In the genomic region with DNA sequence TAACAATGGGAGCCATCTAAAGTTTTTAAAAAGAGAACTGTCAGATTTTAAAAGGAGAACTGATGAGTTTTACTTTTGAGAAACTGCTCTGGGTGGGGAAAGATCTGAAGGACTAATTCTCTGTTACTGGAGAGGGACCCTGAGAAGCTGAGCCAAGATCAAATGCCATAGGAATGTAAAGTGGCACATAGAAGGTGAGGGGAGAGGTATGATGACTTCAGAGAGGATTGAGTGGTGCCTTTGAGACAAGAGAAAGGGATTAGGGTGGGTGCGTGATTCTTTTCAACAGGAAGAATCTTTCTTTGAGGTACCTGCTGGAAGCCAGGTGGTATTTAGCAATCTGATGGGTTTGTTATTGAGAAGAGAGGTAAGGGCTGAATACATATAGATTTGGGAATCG, we compare ENCODE assay signal across 17 cellular contexts. TPM values are rescaled to one million over a fixed set of nuclear protein-coding genes. Genes with fewer than 3 reads are reported as not detected.
DNase-seq lines count a peak whose midpoint lies in the region; ATAC-seq, FAIRE-seq and TF ChIP-seq lines count a peak whose summit lies in the region.
"Had no signal": no experiment of that assay in that cellular context is flagged by ENCODE, and none has a peak within 500 bp of the region (broad histone marks: within the 10 kb centered on the region; RNA-seq: fewer than 3 reads in every experiment).

No MANE protein-coding gene starts in this region.

- no peak overlapping the region for H3K4me3 Mint-ChIP-seq in activated naive CD4-positive, alpha-beta T cell treated with anti-CD3 and anti-CD28 coated beads for 36 hours
- H3K4me3 Mint-ChIP-seq in stimulated activated memory B cell treated with anti-CD40 and anti-IgM and Interleukin-4, amounts not matched to agents 10 μg/mL and 1 μg/mL and 100 μg/mL, for 72 hours: no peak overlapping the region

- no peaks in the 10 kb centered on the region for H3F3A ChIP-seq in Loucy (ENCODE audit: low read depth)

- TF ChIP-seq CTCF in Loucy (conservative IDR thresholded peaks at IDR 0.05; ENCODE audit: low read length): no peak
- TF ChIP-seq CTCF in H1 (IDR thresholded peaks at IDR 0.05; ENCODE audit: control extremely low read depth in 1 of 3, insufficient read depth in 1 of 3, low read depth in 1 of 3, low read length in 3 of 3): no peak
- no peak for TF ChIP-seq CTCF in ascending aorta (IDR thresholded peaks at IDR 0.05)

- intact Hi-C loops in activated naive CD4-positive, alpha-beta T cell treated with anti-CD3 and anti-CD28 coated beads for 36 hours (cut with micrococcal nuclease): no loop called here
- intact Hi-C loops in ascending aorta (cut with DNase I): no loop called here

- H3K4me2 ChIP-seq in Loucy (ENCODE audit: low read depth, low read length, poor library complexity, severe bottlenecking): peak overlapping the region; percentile 98
- peak overlapping the region; percentile 24 to 65; a peak in 3 of 4 replicates for H3K4me2 ChIP-seq in H1 (ENCODE audit: insufficient read depth in 1 of 2, low read depth in 2 of 2, low read length in 2 of 2)
- H3K4me2 ChIP-seq: KMS-11, smooth muscle cell had no signal

- no peaks in the 10 kb centered on the region for H3K27me3 ChIP-seq in Loucy (ENCODE audit: insufficient read depth, low read length, poor library complexity, severe bottlenecking)
- no peaks in the 10 kb centered on the region for H3K27me3 ChIP-seq in H1 (replicated peaks in 1 of 4; ENCODE audit: control insufficient read depth in 3 of 4, extremely low read depth in 1 of 4, insufficient read depth in 3 of 4, low read length in 3 of 4)
- H3K27me3 ChIP-seq in ascending aorta: no peaks in the 10 kb centered on the region
- H3K27me3 ChIP-seq: dorsolateral prefrontal cortex, heart left ventricle, SJCRH30 had no signal

- FAIRE-seq in H1 (lab: Jason Lieb, UNC): no peak
- FAIRE-seq: urothelium cell line had no signal

- H2BK20ac ChIP-seq in H1 (ENCODE audit: low read length): no peak overlapping the region

- no peaks in the 10 kb centered on the region for H3K9me3 ChIP-seq in Loucy (ENCODE audit: insufficient read depth, low read depth, low read length)
- no peaks in the 10 kb centered on the region for H3K9me3 ChIP-seq in H1 (ENCODE audit: insufficient read depth in 2 of 2, low read depth in 1 of 2, low read length in 1 of 2)
- no peaks in the 10 kb centered on the region for H3K9me3 ChIP-seq in ascending aorta
- H3K9me3 ChIP-seq: heart left ventricle, mucosa of descending colon, SJCRH30 had no signal

- peaks cover 3% of the 10 kb centered on the region; the same call in 1 of the 2 replicates for H3K23me2 ChIP-seq in H1 (ENCODE audit: low read depth, low read length)

- H2BK5ac ChIP-seq in H1 (ENCODE audit: low read depth, low read length): no peak overlapping the region

- no peak overlapping the region for H4K91ac ChIP-seq in H1 (replicated peaks; ENCODE audit: insufficient read length, low read length)

- H3K27me3 Mint-ChIP-seq in activated naive CD4-positive, alpha-beta T cell treated with anti-CD3 and anti-CD28 coated beads for 36 hours (ENCODE audit: low read depth): no peaks in the 10 kb centered on the region
- H3K27me3 Mint-ChIP-seq in stimulated activated memory B cell treated with anti-CD40 and anti-IgM and Interleukin-4, amounts not matched to agents 10 μg/mL and 1 μg/mL and 100 μg/mL, for 72 hours: no peaks in the 10 kb centered on the region

- H4K5ac ChIP-seq in H1 (ENCODE audit: insufficient read length, low read depth, low read length): no peak overlapping the region

- H3K36me3 Mint-ChIP-seq in activated naive CD4-positive, alpha-beta T cell treated with anti-CD3 and anti-CD28 coated beads, Interleukin-2, amount 50 U/mL, for 72 hours: peaks cover 0 to 18% of the 10 kb centered on the region in 2 donors
- peaks cover 19% of the 10 kb centered on the region for H3K36me3 Mint-ChIP-seq in activated naive CD4-positive, alpha-beta T cell treated with anti-CD3 and anti-CD28 coated beads for 36 hours (ENCODE audit: low read depth)
- H3K36me3 Mint-ChIP-seq in stimulated activated memory B cell treated with anti-CD40 and anti-IgM and Interleukin-4, amounts not matched to agents 10 μg/mL and 1 μg/mL and 100 μg/mL, for 72 hours: peaks cover 21% of the 10 kb centered on the region

- H3K9ac ChIP-seq in Loucy (ENCODE audit: low read depth, low read length, poor library complexity, severe bottlenecking) (no peak overlapping the region), H1 (replicated peaks in 1 of 4; ENCODE audit: extremely low read depth in 1 of 4, low read depth in 3 of 4, low read length in 3 of 4) (no peak overlapping the region)
- H3K9ac ChIP-seq: KMS-11 had no signal

- no peak for TF ChIP-seq RAD21 in H1 (IDR thresholded peaks at IDR 0.05 in 1 of 2, conservative IDR thresholded peaks at IDR 0.05 in 1 of 2; ENCODE audit: low read depth in 2 of 2, low read length in 2 of 2)

- CTCF ChIA-PET in activated naive CD4-positive, alpha-beta T cell treated with anti-CD3 and anti-CD28 coated beads for 36 hours (lab: Charles Lee): interaction anchor here (1.3 kb wide), 1 partner anchor 35 kb away, joined by 4 read pairs; no protein-coding TSS in a partner anchor
- CTCF ChIA-PET in H1 (lab: Charles Lee; ENCODE audit: partially characterized antibody): interaction anchor here (0.9 to 2.4 kb wide), 5 partner anchors 26 to 95 kb away, joined by 3 to 6 read pairs (median 4); no protein-coding TSS in a partner anchor

- H3K9me3 Mint-ChIP-seq in activated naive CD4-positive, alpha-beta T cell treated with anti-CD3 and anti-CD28 coated beads, Interleukin-2, amount 50 U/mL, for 72 hours: no peaks in the 10 kb centered on the region
- H3K9me3 Mint-ChIP-seq in activated naive CD4-positive, alpha-beta T cell treated with anti-CD3 and anti-CD28 coated beads for 36 hours: peaks cover 4% of the 10 kb centered on the region
- no peaks in the 10 kb centered on the region for H3K9me3 Mint-ChIP-seq in stimulated activated memory B cell treated with anti-CD40 and anti-IgM and Interleukin-4, amounts not matched to agents 10 μg/mL and 1 μg/mL and 100 μg/mL, for 72 hours

- H3K4me1 ChIP-seq in Loucy (ENCODE audit: insufficient read depth, low read length, poor library complexity, severe bottlenecking) (peaks cover 41% of the 10 kb centered on the region), H1 (replicated peaks in 1 of 4; ENCODE audit: control insufficient read depth in 3 of 4, insufficient read depth in 4 of 4, low read length in 3 of 4) (peaks cover 0 to 9% (median 7%) of the 10 kb centered on the region in 4 experiments; a peak in 4 of 7 replicates), ascending aorta (peaks cover 0 to 17% of the 10 kb centered on the region in 2 donors)
- H3K4me1 ChIP-seq: SJCRH30 had no signal

- TF ChIP-seq EP300 in H1 (IDR thresholded peaks at IDR 0.05; ENCODE audit: borderline replicate concordance in 1 of 2, low read depth in 2 of 2, low read length in 2 of 2): no peak

- H3K36me3 ChIP-seq in Loucy (ENCODE audit: insufficient read depth, low read length) (peaks cover 23% of the 10 kb centered on the region; the same call in 1 of the 2 replicates), H1 (ENCODE audit: control insufficient read depth in 2 of 4, insufficient read depth in 4 of 4, low read length in 3 of 4) (peaks cover 0 to 2% (median 0%) of the 10 kb centered on the region in 4 experiments; a peak in 1 of 8 replicates), ascending aorta (no peaks in the 10 kb centered on the region)

- H2BK15ac ChIP-seq in H1 (ENCODE audit: low read length): no peak overlapping the region

- TF ChIP-seq POLR2A in H1 (IDR thresholded peaks at IDR 0.05; ENCODE audit: control extremely low read depth in 1 of 2, low read depth in 2 of 2, low read length in 2 of 2): no peak

- no peak for ATAC-seq in activated naive CD4-positive, alpha-beta T cell treated with anti-CD3 and anti-CD28 coated beads, Interleukin-2, amount 50 U/mL, for 72 hours
- no peak for ATAC-seq in stimulated activated memory B cell treated with anti-CD40 and anti-IgM and Interleukin-4, amounts not matched to agents 10 μg/mL and 1 μg/mL and 100 μg/mL, for 72 hours
- ATAC-seq: heart left ventricle, mucosa of descending colon had no signal

- DNase-seq in activated naive CD4-positive, alpha-beta T cell treated with anti-CD3 and anti-CD28 coated beads, Interleukin-2, amount 50 U/mL, for 72 hours (ENCODE audit: low spot score in 2 of 2): no peak
- no peak for DNase-seq in activated naive CD4-positive, alpha-beta T cell treated with anti-CD3 and anti-CD28 coated beads for 36 hours
- no peak for DNase-seq in H1 (ENCODE audit: low read depth in 1 of 2, low spot score in 2 of 2)
- no peak for DNase-seq in GOT3 (lab: John Stamatoyannopoulos, UW)
- DNase-seq in OCI-M2 (lab: John Stamatoyannopoulos, UW; ENCODE audit: unreplicated experiment): no peak
- no peak for DNase-seq in ascending aorta (ENCODE audit: low spot score in 2 of 2)
- DNase-seq: activated effector memory CD4-positive, alpha-beta T cell treated with anti-CD3 and anti-CD28 coated beads, Interleukin-2, amount 50 U/mL, for 16 hours; dorsolateral prefrontal cortex; heart left ventricle; mucosa of descending colon; NCI-H146; SJCRH30 had no signal

- peaks cover 61% of the 10 kb centered on the region for H3K4me1 Mint-ChIP-seq in activated naive CD4-positive, alpha-beta T cell treated with anti-CD3 and anti-CD28 coated beads for 36 hours (ENCODE audit: low read depth)
- peaks cover 60% of the 10 kb centered on the region for H3K4me1 Mint-ChIP-seq in stimulated activated memory B cell treated with anti-CD40 and anti-IgM and Interleukin-4, amounts not matched to agents 10 μg/mL and 1 μg/mL and 100 μg/mL, for 72 hours

- H3K79me2 ChIP-seq in Loucy (ENCODE audit: insufficient read depth, low read length) (peaks cover 97% of the 10 kb centered on the region), H1 (ENCODE audit: control insufficient read depth in 1 of 2, insufficient read depth in 2 of 2, low read length in 2 of 2) (peaks cover 78 to 99% of the 10 kb centered on the region in 2 experiments)

- H2AK5ac ChIP-seq in H1 (ENCODE audit: low read depth, low read length): no peak overlapping the region

- POLR2A ChIA-PET in H1 (lab: Charles Lee; ENCODE audit: partially characterized antibody): interaction anchor here (0.8 to 1.6 kb wide), 4 partner anchors 9 to 70 kb away, joined by 3 to 4 read pairs (median 4); partner anchors contain the start of gene CRKL

- H3K23ac ChIP-seq in H1 (ENCODE audit: insufficient read length): no peak overlapping the region

- no peak overlapping the region for H4K8ac ChIP-seq in H1 (ENCODE audit: extremely low read depth, insufficient read depth, low read length)

- H4K20me1 ChIP-seq in Loucy (ENCODE audit: insufficient read depth, low read length, poor library complexity, severe bottlenecking) (peaks cover 92% of the 10 kb centered on the region), H1 (replicated peaks in 1 of 2; ENCODE audit: control insufficient read depth in 1 of 2, insufficient read depth in 2 of 2, low read length in 2 of 2) (peaks cover 35 to 39% of the 10 kb centered on the region in 2 experiments)

- H2AFZ ChIP-seq in Loucy (ENCODE audit: low read length) (no peak overlapping the region), H1 (ENCODE audit: low read length) (no peak overlapping the region)

- H3K18ac ChIP-seq in H1 (ENCODE audit: extremely low read depth, low read length): no peak overlapping the region

- H3K9me2 ChIP-seq in Loucy (replicated peaks; ENCODE audit: low read depth, low read length): no peaks in the 10 kb centered on the region

- H3K27ac ChIP-seq in H1 (ENCODE audit: low read depth, low read length) (no peak overlapping the region), ascending aorta (no peak overlapping the region)
- H3K27ac ChIP-seq: dorsolateral prefrontal cortex, heart left ventricle, KMS-11, SJCRH30 had no signal

- peaks cover 10% of the 10 kb centered on the region for H3K79me1 ChIP-seq in H1 (ENCODE audit: low read depth, low read length)

- no peak overlapping the region for H2BK12ac ChIP-seq in H1 (ENCODE audit: low read depth, low read length)

- peak overlapping the region; percentile 0 to 8 for H3K27ac Mint-ChIP-seq in activated naive CD4-positive, alpha-beta T cell treated with anti-CD3 and anti-CD28 coated beads, Interleukin-2, amount 50 U/mL, for 72 hours
- no peak overlapping the region for H3K27ac Mint-ChIP-seq in activated naive CD4-positive, alpha-beta T cell treated with anti-CD3 and anti-CD28 coated beads for 36 hours
- peak overlapping the region; percentile 43 for H3K27ac Mint-ChIP-seq in stimulated activated memory B cell treated with anti-CD40 and anti-IgM and Interleukin-4, amounts not matched to agents 10 μg/mL and 1 μg/mL and 100 μg/mL, for 72 hours

- no peak overlapping the region for H3K56ac ChIP-seq in H1 (replicated peaks; ENCODE audit: insufficient read length, low read depth, low read length)

- no peak overlapping the region for H2BK120ac ChIP-seq in H1 (replicated peaks; ENCODE audit: low read depth, low read length)

- 77% methylated on average over 2 of the region's 2 CpGs; no CpG with 5 or more reads in 1 of the 2 experiments for WGBS in H1 (ENCODE audit: extremely low coverage in 1 of 2, insufficient coverage in 1 of 2, insufficient read length in 1 of 2, insufficient replicate concordance in 2 of 2, low coverage in 1 of 2, low lambda C conversion rate in 2 of 2, missing lambda C conversion rate in 1 of 2), 2 experiments

- H3K4ac ChIP-seq in H1 (replicated peaks; ENCODE audit: insufficient read length, low read depth, low read length): no peak overlapping the region

- H3K14ac ChIP-seq in H1 (ENCODE audit: insufficient read length): no peak overlapping the region

- H3K4me3 ChIP-seq in Loucy (ENCODE audit: low read length, poor library complexity, severe bottlenecking): peak overlapping the region; percentile 27
- 0 out of 8 replicates have a peak overlapping the region, but pooled peaks of 1 of the 4 experiments have one; percentile 21 for H3K4me3 ChIP-seq in H1 (ENCODE audit: extremely low read depth in 1 of 4, insufficient read depth in 2 of 4, low read depth in 3 of 4, low read length in 4 of 4)
- no peak overlapping the region for H3K4me3 ChIP-seq in ascending aorta
- H3K4me3 ChIP-seq: dorsolateral prefrontal cortex, heart left ventricle, mucosa of descending colon, SJCRH30, smooth muscle cell had no signal

RNA-seq across cellular contexts. Expression of gene CRKL, which starts 9.0 kb away (rescaled TPM):
- total RNA-seq in activated naive CD4-positive, alpha-beta T cell treated with anti-CD3 and anti-CD28 coated beads, Interleukin-2, amount 50 U/mL, for 72 hours: 10 to 100 TPM; 70.0 to 84.9 TPM
- total RNA-seq in activated naive CD4-positive, alpha-beta T cell treated with anti-CD3 and anti-CD28 coated beads for 36 hours: 10 to 100 TPM; 60.5 to 62.2 TPM
- total RNA-seq in H1 (2021; fragmentation: NEBNext Ultra II Directional; extraction: Animal tissue kit (Norgen Biotek cat#: 25700)): 94.5 and 97.2 TPM in 2 replicates
- 34.5 and 43.7 TPM in 2 replicates for polyA plus RNA-seq in H1 (2011; rRNA removed)
- 34.4 TPM for polyA plus RNA-seq in H1 (2011; cell fraction: cytosol; rRNA removed)
- polyA plus RNA-seq in H1 (2011; cell fraction: nucleus; rRNA removed): 27.3 TPM
- 42.6 to 54.4 TPM (median 47.7 TPM) in 4 replicates for polyA plus RNA-seq in H1 (2012, experiment 1 of 2)
- 15.0 TPM for polyA plus RNA-seq in H1 (2012, experiment 2 of 2)
- 48.1 TPM for polyA plus RNA-seq in H1 (2013, experiment 1 of 2)
- polyA plus RNA-seq in H1 (2013, experiment 2 of 2): 47.6 TPM
- 58.0 and 60.1 TPM in 2 replicates for polyA minus RNA-seq in H1 (2011; rRNA and poly(A)+ RNA removed)
- 40.1 TPM for polyA minus RNA-seq in H1 (2011; cell fraction: cytosol; rRNA and poly(A)+ RNA removed)
- polyA minus RNA-seq in H1 (2011; cell fraction: nucleus; rRNA and poly(A)+ RNA removed): 34.4 TPM
- 21.2 TPM for total RNA-seq in ascending aorta

RNA-seq across cellular contexts. Expression of gene AIFM3, which starts 40.8 kb away (rescaled TPM):
- total RNA-seq in activated naive CD4-positive, alpha-beta T cell treated with anti-CD3 and anti-CD28 coated beads, Interleukin-2, amount 50 U/mL, for 72 hours: under 1 TPM; 0.11 to 0.12 TPM
- total RNA-seq in activated naive CD4-positive, alpha-beta T cell treated with anti-CD3 and anti-CD28 coated beads for 36 hours: under 1 TPM; 0.07 to 0.10 TPM
- 0.86 and 1.4 TPM in 2 replicates for total RNA-seq in H1 (2021; fragmentation: NEBNext Ultra II Directional; extraction: Animal tissue kit (Norgen Biotek cat#: 25700))
- polyA plus RNA-seq in H1 (2011; rRNA removed): 1.4 and 2.1 TPM in 2 replicates
- polyA plus RNA-seq in H1 (2011; cell fraction: cytosol; rRNA removed): 1.7 TPM
- 10.3 TPM for polyA plus RNA-seq in H1 (2011; cell fraction: nucleus; rRNA removed)
- 1.0 to 2.8 TPM (median 2.2 TPM) in 4 replicates for polyA plus RNA-seq in H1 (2012, experiment 1 of 2)
- polyA plus RNA-seq in H1 (2012, experiment 2 of 2): 0.83 TPM
- 0.43 TPM for polyA plus RNA-seq in H1 (2013, experiment 1 of 2)
- 0.37 TPM for polyA plus RNA-seq in H1 (2013, experiment 2 of 2)
- 0.66 and 1.0 TPM in 2 replicates for polyA minus RNA-seq in H1 (2011; rRNA and poly(A)+ RNA removed)
- polyA minus RNA-seq in H1 (2011; cell fraction: cytosol; rRNA and poly(A)+ RNA removed): not detected
- 3.4 TPM for polyA minus RNA-seq in H1 (2011; cell fraction: nucleus; rRNA and poly(A)+ RNA removed)
- not detected for total RNA-seq in ascending aorta
- total RNA-seq: SJCRH30 had no signal
- polyA plus RNA-seq: smooth muscle cell had no signal

RNA-seq across cellular contexts. Expression of gene LZTR1, which starts 55.9 kb away (rescaled TPM):
- 10 to 100 TPM; 30.7 to 41.8 TPM for total RNA-seq in activated naive CD4-positive, alpha-beta T cell treated with anti-CD3 and anti-CD28 coated beads, Interleukin-2, amount 50 U/mL, for 72 hours
- total RNA-seq in activated naive CD4-positive, alpha-beta T cell treated with anti-CD3 and anti-CD28 coated beads for 36 hours: 10 to 100 TPM; 23.1 to 27.4 TPM
- 29.8 and 31.0 TPM in 2 replicates for total RNA-seq in H1 (2021; fragmentation: NEBNext Ultra II Directional; extraction: Animal tissue kit (Norgen Biotek cat#: 25700))
- 22.3 and 32.4 TPM in 2 replicates for polyA plus RNA-seq in H1 (2011; rRNA removed)
- polyA plus RNA-seq in H1 (2011; cell fraction: cytosol; rRNA removed): 24.8 TPM
- 124 TPM for polyA plus RNA-seq in H1 (2011; cell fraction: nucleus; rRNA removed)
- 19.9 to 28.5 TPM (median 23.0 TPM) in 4 replicates for polyA plus RNA-seq in H1 (2012, experiment 1 of 2)
- polyA plus RNA-seq in H1 (2012, experiment 2 of 2): 16.9 TPM
- 12.5 TPM for polyA plus RNA-seq in H1 (2013, experiment 1 of 2)
- 12.5 TPM for polyA plus RNA-seq in H1 (2013, experiment 2 of 2)
- 23.5 and 30.5 TPM in 2 replicates for polyA minus RNA-seq in H1 (2011; rRNA and poly(A)+ RNA removed)
- 10.6 TPM for polyA minus RNA-seq in H1 (2011; cell fraction: cytosol; rRNA and poly(A)+ RNA removed)
- 63.0 TPM for polyA minus RNA-seq in H1 (2011; cell fraction: nucleus; rRNA and poly(A)+ RNA removed)
- total RNA-seq in ascending aorta: 72.8 TPM
